17 cellular contexts compared by ENCODE assay signal in the genomic region with DNA sequence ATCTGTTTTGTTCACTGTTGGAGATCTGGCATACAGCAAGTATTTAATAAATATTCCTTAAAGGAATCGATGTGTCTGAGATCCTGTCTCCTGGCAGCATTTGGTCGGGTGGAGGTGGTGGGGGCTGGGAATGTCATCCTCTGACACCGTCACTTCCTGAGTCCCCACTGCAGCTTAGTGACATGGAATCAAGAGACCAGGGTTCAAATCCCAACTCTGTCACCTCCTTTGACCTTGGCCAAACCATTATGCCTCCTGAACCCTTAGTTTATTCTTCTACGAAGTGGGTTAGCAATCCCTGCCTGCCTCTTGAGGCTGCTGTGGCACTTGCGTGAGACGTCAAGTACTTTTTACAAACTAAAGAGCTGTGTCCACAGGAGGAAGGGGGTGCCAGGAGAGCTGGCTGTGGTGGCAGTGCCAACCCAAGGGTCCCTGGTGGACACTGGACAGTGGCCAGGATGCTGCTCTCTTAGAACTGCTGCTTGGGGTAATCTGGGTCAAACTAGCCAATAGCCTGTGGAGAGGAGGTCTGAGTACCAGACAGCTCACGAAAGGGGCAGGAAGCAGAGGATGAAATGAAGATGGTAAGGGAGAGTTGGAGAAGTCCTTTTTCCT. TPM values are rescaled to one million over a fixed set of nuclear protein-coding genes. Genes with fewer than 3 reads are reported as not detected.
DNase-seq lines count a peak whose midpoint lies in the region; TF ChIP-seq lines count a peak whose summit lies in the region.
"Had no signal": no experiment of that assay in that cellular context is flagged by ENCODE, and none has a peak within 500 bp of the region (broad histone marks: within the 10 kb centered on the region; RNA-seq: fewer than 3 reads in every experiment).

No MANE protein-coding gene starts in this region.

- peaks cover 20% of the 10 kb centered on the region for H3K4me1 Mint-ChIP-seq in type B pancreatic cell (ENCODE audit: unreplicated experiment)

- H3K27ac ChIP-seq in Peyer's patch (no peak overlapping the region), coronary artery (no peak overlapping the region), stomach (peak overlapping the region; percentile 85 to 92 (median 86))
- H3K27ac ChIP-seq: breast epithelium had no signal

- H3K9me3 Mint-ChIP-seq in type B pancreatic cell, result no peaks in the 10 kb centered on the region
- H3K9me3 Mint-ChIP-seq: natural killer cell had no signal

- no peak for TF ChIP-seq POLR2A in Peyer's patch (IDR thresholded peaks at IDR 0.05)
- TF ChIP-seq POLR2A in stomach (IDR thresholded peaks at IDR 0.05), result no peak

- H3K4me1 ChIP-seq in Peyer's patch (peaks cover 0 to 62% (median 7%) of the 10 kb centered on the region in 4 donors), mucosa of stomach (ENCODE audit: control insufficient read depth, insufficient read depth, low read length) (peaks cover 94% of the 10 kb centered on the region), stomach (peaks cover 46 to 85% (median 72%) of the 10 kb centered on the region in 4 donors)
- H3K4me1 ChIP-seq: breast epithelium had no signal

- H3K27me3 ChIP-seq in Peyer's patch (no peaks in the 10 kb centered on the region), mucosa of stomach (ENCODE audit: control insufficient read depth, insufficient read depth, low read length) (no peaks in the 10 kb centered on the region), stomach (no peaks in the 10 kb centered on the region), H7 (ENCODE audit: control insufficient read depth, insufficient read depth, low read length) (peaks cover 2% of the 10 kb centered on the region)
- H3K27me3 ChIP-seq: breast epithelium had no signal

- TF ChIP-seq EP300 in stomach (IDR thresholded peaks at IDR 0.05), result no peak

- peaks cover 3% of the 10 kb centered on the region for H3K27me3 Mint-ChIP-seq in type B pancreatic cell

- no peak overlapping the region for H3K4me3 Mint-ChIP-seq in type B pancreatic cell
- H3K4me3 Mint-ChIP-seq: natural killer cell had no signal

- H3K9me3 ChIP-seq in Peyer's patch (no peaks in the 10 kb centered on the region), mucosa of stomach (ENCODE audit: control insufficient read depth, low read length) (no peaks in the 10 kb centered on the region), stomach (no peaks in the 10 kb centered on the region)
- H3K9me3 ChIP-seq: breast epithelium had no signal

- H3K36me3 ChIP-seq in Peyer's patch, result no peaks in the 10 kb centered on the region
- H3K36me3 ChIP-seq in mucosa of stomach (ENCODE audit: control insufficient read depth, insufficient read depth, low read length), result no peaks in the 10 kb centered on the region
- no peaks in the 10 kb centered on the region for H3K36me3 ChIP-seq in stomach
- H3K36me3 ChIP-seq in H7 (replicated peaks; ENCODE audit: control insufficient read depth, insufficient read depth, low read length), result no peaks in the 10 kb centered on the region
- H3K36me3 ChIP-seq: breast epithelium had no signal

- intact Hi-C loops in stomach (cut with DNase I; ENCODE audit: low total_unique reads), result no loop called here

- no peak overlapping the region for H3K27ac Mint-ChIP-seq in type B pancreatic cell
- H3K27ac Mint-ChIP-seq: natural killer cell had no signal

- no peak overlapping the region for H3K4me3 ChIP-seq in Peyer's patch
- H3K4me3 ChIP-seq in coronary artery, result no peak overlapping the region
- H3K4me3 ChIP-seq in mucosa of stomach (ENCODE audit: low read length), result no peak overlapping the region
- H3K4me3 ChIP-seq in stomach, result no peak overlapping the region
- no peak overlapping the region for H3K4me3 ChIP-seq in H7 (ENCODE audit: insufficient read depth, low read depth, low read length)
- H3K4me3 ChIP-seq: breast epithelium had no signal

- no peak for TF ChIP-seq CTCF in Peyer's patch (IDR thresholded peaks at IDR 0.05)
- TF ChIP-seq CTCF in coronary artery (IDR thresholded peaks at IDR 0.05), result no peak
- no peak for TF ChIP-seq CTCF in stomach (IDR thresholded peaks at IDR 0.05)
- no peak for TF ChIP-seq CTCF in type B pancreatic cell (conservative IDR thresholded peaks at IDR 0.05)

- 44 to 66% (median 56%) methylated on average over 7 of the region's 7 CpGs for WGBS in stomach, 5 donors

- peak overlapping the region; percentile 30 for H3K9ac ChIP-seq in mucosa of stomach (ENCODE audit: low read length)

- no peaks in the 10 kb centered on the region for H3K36me3 Mint-ChIP-seq in type B pancreatic cell
- H3K36me3 Mint-ChIP-seq: natural killer cell had no signal

- DNase-seq in Peyer's patch (peak in 2 of 3 donors; percentile 9 to 34), coronary artery (ENCODE audit: low spot score) (peak; percentile 41), stomach (peak; percentile 17), type B pancreatic cell (ENCODE audit: extremely low spot score, unreplicated experiment) (no peak), H7 (no peak), OCI-M2 (lab: John Stamatoyannopoulos, UW; ENCODE audit: unreplicated experiment) (no peak)
- DNase-seq: dermis blood vessel endothelial cell; DMS 273 treated with DMSO at 0.1 percent for 48 hours; hippocampal formation; mesendoderm; natural killer cell; NCI-H1105 treated with DMSO at 0.1 percent for 48 hours; NCI-H2107; NCI-H510A; stimulated activated CD4-positive, alpha-beta T cell treated with anti-CD3 and anti-CD28 coated beads, Interleukin-4, amount 100 ng/mL, for 24 hours had no signal

RNA-seq across cellular contexts. Expression of gene ZMIZ1, which starts 8.0 kb away (rescaled TPM):
- total RNA-seq in Peyer's patch (10 to 100 TPM; 40.4 to 86.7 (median 73.2) TPM), stomach (100 to 1,000 TPM in 1 of 5 donors, 10 to 100 TPM in 4; 25.9 to 103 (median 67.7) TPM), type B pancreatic cell (ENCODE audit: low replicate concordance) (62.2 and 102 TPM in 2 replicates)
- 10 to 100 TPM; 17.7 to 20.2 (median 18.2) TPM for polyA plus RNA-seq in stomach
- 20.4 and 27.2 TPM in 2 replicates for total RNA-seq in H7 (2014; rRNA removed; shearing (Covaris generic))

Comparison
In these comparisons a context has a peak if more than half of its experiments do, and no peak if none do; other contexts are left out.
1. DNase-seq: peak in Peyer's patch (2 of 3), coronary artery (single experiment) and stomach (single experiment); none in type B pancreatic cell (single experiment), H7 (single experiment) and OCI-M2 (single experiment).
2. H3K27ac ChIP-seq: peak in stomach (5 of 5); none in Peyer's patch (0 of 4) and coronary artery (0 of 2).